ENCODE assay signal across 11 cellular contexts in genomic region chr6:44071670-44072451, GRCh38. TPM values are rescaled to one million over a fixed set of nuclear protein-coding genes. Genes with fewer than 3 reads are reported as not detected.
A peak's percentile ranks its signal among the peaks of the same experiment; 100 is the strongest.
DNase-seq lines count a peak whose midpoint lies in the region; ATAC-seq and TF ChIP-seq lines count a peak whose summit lies in the region.
"Had no signal": no experiment of that assay in that cellular context is flagged by ENCODE, and none has a peak within 500 bp of the region (broad histone marks: within the 10 kb centered on the region; RNA-seq: fewer than 3 reads in every experiment).

No MANE protein-coding gene starts in this region.

- TF ChIP-seq CTCF in fibroblast of pulmonary artery (IDR thresholded peaks at IDR 0.05; ENCODE audit: low read length, missing control alignments) (no peak), suprapubic skin (IDR thresholded peaks at IDR 0.05) (no peak), GM10248 (IDR thresholded peaks at IDR 0.05; ENCODE audit: control extremely low read depth, extremely low read depth, low read depth, missing control alignments) (no peak)

- H3K4me3 ChIP-seq in fibroblast of pulmonary artery (replicated peaks; ENCODE audit: low read depth, low read length) = no peak overlapping the region
- no peak overlapping the region for H3K4me3 ChIP-seq in suprapubic skin

- no peaks in the 10 kb centered on the region for H3K27me3 ChIP-seq in suprapubic skin

- no peak overlapping the region for H3K27ac Mint-ChIP-seq in activated naive CD4-positive, alpha-beta T cell treated with anti-CD3 and anti-CD28 coated beads, Interleukin-2, amount 50 U/mL, for 24 hours
- H3K27ac Mint-ChIP-seq in activated naive CD4-positive, alpha-beta T cell treated with anti-CD3 and anti-CD28 coated beads, Interleukin-2, amount 50 U/mL, for 72 hours = no peak overlapping the region
- no peak overlapping the region for H3K27ac Mint-ChIP-seq in T-helper 17 cell

- H3K9me3 Mint-ChIP-seq in activated naive CD4-positive, alpha-beta T cell treated with anti-CD3 and anti-CD28 coated beads, Interleukin-2, amount 50 U/mL, for 24 hours = no peaks in the 10 kb centered on the region
- H3K9me3 Mint-ChIP-seq in activated naive CD4-positive, alpha-beta T cell treated with anti-CD3 and anti-CD28 coated beads, Interleukin-2, amount 50 U/mL, for 72 hours = no peaks in the 10 kb centered on the region

- no peaks in the 10 kb centered on the region for H3K36me3 Mint-ChIP-seq in activated naive CD4-positive, alpha-beta T cell treated with anti-CD3 and anti-CD28 coated beads, Interleukin-2, amount 50 U/mL, for 24 hours
- no peaks in the 10 kb centered on the region for H3K36me3 Mint-ChIP-seq in activated naive CD4-positive, alpha-beta T cell treated with anti-CD3 and anti-CD28 coated beads, Interleukin-2, amount 50 U/mL, for 72 hours
- peaks cover 4% of the 10 kb centered on the region for H3K36me3 Mint-ChIP-seq in T-helper 17 cell (ENCODE audit: low read depth)

- POLR2A ChIA-PET in GM10248 (lab: Yijun Ruan, JAX) = no interaction called here

- no peaks in the 10 kb centered on the region for H3K36me3 ChIP-seq in suprapubic skin

- peaks cover 56% of the 10 kb centered on the region for H3K4me1 ChIP-seq in suprapubic skin

- H3K4me3 Mint-ChIP-seq in activated naive CD4-positive, alpha-beta T cell treated with anti-CD3 and anti-CD28 coated beads, Interleukin-2, amount 50 U/mL, for 24 hours = peak overlapping the region; percentile 67
- H3K4me3 Mint-ChIP-seq in T-helper 17 cell = peak overlapping the region; percentile 15

- peak overlapping the region; percentile 77 for H3K27ac ChIP-seq in suprapubic skin

- no peak for TF ChIP-seq EP300 in suprapubic skin (IDR thresholded peaks at IDR 0.05)

- H3K27me3 Mint-ChIP-seq in activated naive CD4-positive, alpha-beta T cell treated with anti-CD3 and anti-CD28 coated beads, Interleukin-2, amount 50 U/mL, for 24 hours = peaks cover 6% of the 10 kb centered on the region
- peaks cover 15% of the 10 kb centered on the region for H3K27me3 Mint-ChIP-seq in T-helper 17 cell

- CTCF ChIA-PET in GM10248 (lab: Yijun Ruan, JAX) = interaction anchor here (0.8 to 10.2 kb wide), 10 partner anchors 7 to 405 kb away, joined by 3 to 174 read pairs (median 6); partner anchors contain the start of gene VEGFA

- no peak for TF ChIP-seq POLR2A in suprapubic skin (IDR thresholded peaks at IDR 0.05)

- ATAC-seq in activated naive CD4-positive, alpha-beta T cell treated with anti-CD3 and anti-CD28 coated beads, Interleukin-2, amount 50 U/mL, for 72 hours = no peak
- no peak for ATAC-seq in T-helper 17 cell

- 73% methylated on average over 7 of the region's 8 CpGs for WGBS in suprapubic skin

- H3K9me3 ChIP-seq in T-helper 17 cell (ENCODE audit: control insufficient read depth, low read length, poor library complexity, severe bottlenecking) = no peaks in the 10 kb centered on the region
- no peaks in the 10 kb centered on the region for H3K9me3 ChIP-seq in suprapubic skin

- no peak for DNase-seq in activated naive CD4-positive, alpha-beta T cell treated with anti-CD3 and anti-CD28 coated beads, Interleukin-2, amount 50 U/mL, for 72 hours (ENCODE audit: low spot score in 2 of 2)
- no peak for DNase-seq in T-helper 17 cell
- peak; percentile 94 for DNase-seq in fibroblast of pulmonary artery (ENCODE audit: low read depth)
- DNase-seq in suprapubic skin (ENCODE audit: low spot score in 2 of 2) = peak in 1 of 2 donors; percentile 74
- DNase-seq in GM10248 (ENCODE audit: extremely low spot score) = no peak
- no peak for DNase-seq in activated gamma-delta T cell treated with Interleukin-2 at 50 U/mL for 16 hours
- no peak for DNase-seq in GM19238 (ENCODE audit: insufficient read length, low spot score)
- DNase-seq: activated CD4-positive, alpha-beta T cell treated with anti-CD3 and anti-CD28 coated beads for 1 hour; head of caudate nucleus; NCI-H1694 had no signal

- peaks cover 13% of the 10 kb centered on the region for H3K4me1 Mint-ChIP-seq in activated naive CD4-positive, alpha-beta T cell treated with anti-CD3 and anti-CD28 coated beads, Interleukin-2, amount 50 U/mL, for 24 hours
- peaks cover 13% of the 10 kb centered on the region for H3K4me1 Mint-ChIP-seq in T-helper 17 cell

RNA-seq across cellular contexts. Expression of gene MRPL14, which starts 55.4 kb away (rescaled TPM):
- 10 to 100 TPM; 31.9 to 54.3 TPM for total RNA-seq in activated naive CD4-positive, alpha-beta T cell treated with anti-CD3 and anti-CD28 coated beads, Interleukin-2, amount 50 U/mL, for 72 hours
- total RNA-seq in T-helper 17 cell (10 to 100 TPM; 13.2 to 13.7 TPM), suprapubic skin (10 to 100 TPM; 25.1 to 49.8 (median 44.0) TPM)

RNA-seq across cellular contexts. Expression of gene TMEM63B, which starts 55.5 kb away (rescaled TPM):
- 10 to 100 TPM; 12.4 TPM for total RNA-seq in activated naive CD4-positive, alpha-beta T cell treated with anti-CD3 and anti-CD28 coated beads, Interleukin-2, amount 50 U/mL, for 72 hours
- total RNA-seq in T-helper 17 cell (10 to 100 TPM; 25.6 to 27.1 TPM), suprapubic skin (10 to 100 TPM; 71.5 to 89.0 (median 84.5) TPM)
